ENCODE assay signal across 9 cellular contexts in genomic region chrX:123313486-123313885, GRCh38.
"Had no signal": no experiment of that assay in that cellular context is flagged by ENCODE, and none has a peak within 500 bp of the region (broad histone marks: within the 10 kb centered on the region; RNA-seq: fewer than 3 reads in every experiment).

No MANE protein-coding gene starts in this region.

- H3K4me3 Mint-ChIP-seq: GM23338, H9 had no signal

- H3K9me3 Mint-ChIP-seq: GM23338 had no signal

- H3K4me1 Mint-ChIP-seq: GM23338 had no signal

- ATAC-seq: GM23338, K562 had no signal

- H3K4me3 ChIP-seq: GM23338, K562 had no signal

- FAIRE-seq: H1, H54, HTR-8/SVneo, K562 had no signal

- H3K27ac Mint-ChIP-seq: GM23338, H9 had no signal

- DNase-seq: H9, HCEC 1CT, IMR-90, KG1 had no signal

- H3K4me2 ChIP-seq: GM23338 had no signal
